1 cellular context compared by ENCODE assay signal in genomic region chr17:76570877-76571471, GRCh38.
A peak's percentile ranks its signal among the peaks of the same experiment; 100 is the strongest.
TF ChIP-seq lines count a peak whose summit lies in the region.

No MANE protein-coding gene starts in this region.

TF ChIP-seq in HepG2, 621 proteins besides CTCF, POLR2A, EP300 and RAD21 (continued from another document):
- TF ChIP-seq ZNF142 (CRISPR knock-in tag; IDR thresholded peaks at IDR 0.05) (no peak), SP140L (CRISPR knock-in tag; IDR thresholded peaks at IDR 0.05; ENCODE audit: borderline replicate concordance) (no peak), ZSCAN5A (CRISPR knock-in tag; IDR thresholded peaks at IDR 0.05; ENCODE audit: borderline replicate concordance) (no peak), YEATS4 (CRISPR knock-in tag; IDR thresholded peaks at IDR 0.05; ENCODE audit: borderline replicate concordance) (no peak), ZNF543 (CRISPR knock-in tag; IDR thresholded peaks at IDR 0.05) (peak; percentile 65; the same call in 1 of the 2 replicates), ZKSCAN1 (IDR thresholded peaks at IDR 0.05; ENCODE audit: low read length) (peak; percentile 48; the same call in 1 of the 2 replicates), ZNF644 (CRISPR knock-in tag; IDR thresholded peaks at IDR 0.05; ENCODE audit: low read depth) (0 out of 2 replicates have a peak, but pooled peaks have one; percentile 32)
- TF ChIP-seq, protein P1, sequence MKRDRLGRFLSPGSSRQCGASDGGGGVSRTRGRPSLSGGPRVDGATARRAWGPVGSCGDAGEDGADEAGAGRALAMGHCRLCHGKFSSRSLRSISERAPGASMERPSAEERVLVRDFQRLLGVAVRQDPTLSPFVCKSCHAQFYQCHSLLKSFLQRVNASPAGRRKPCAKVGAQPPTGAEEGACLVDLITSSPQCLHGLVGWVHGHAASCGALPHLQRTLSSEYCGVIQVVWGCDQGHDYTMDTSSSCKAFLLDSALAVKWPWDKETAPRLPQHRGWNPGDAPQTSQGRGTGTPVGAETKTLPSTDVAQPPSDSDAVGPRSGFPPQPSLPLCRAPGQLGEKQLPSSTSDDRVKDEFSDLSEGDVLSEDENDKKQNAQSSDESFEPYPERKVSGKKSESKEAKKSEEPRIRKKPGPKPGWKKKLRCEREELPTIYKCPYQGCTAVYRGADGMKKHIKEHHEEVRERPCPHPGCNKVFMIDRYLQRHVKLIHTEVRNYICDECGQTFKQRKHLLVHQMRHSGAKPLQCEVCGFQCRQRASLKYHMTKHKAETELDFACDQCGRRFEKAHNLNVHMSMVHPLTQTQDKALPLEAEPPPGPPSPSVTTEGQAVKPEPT (CRISPR knock-in tag; IDR thresholded peaks at IDR 0.05; ENCODE audit: low read depth): no peak
- TF ChIP-seq, protein P2, sequence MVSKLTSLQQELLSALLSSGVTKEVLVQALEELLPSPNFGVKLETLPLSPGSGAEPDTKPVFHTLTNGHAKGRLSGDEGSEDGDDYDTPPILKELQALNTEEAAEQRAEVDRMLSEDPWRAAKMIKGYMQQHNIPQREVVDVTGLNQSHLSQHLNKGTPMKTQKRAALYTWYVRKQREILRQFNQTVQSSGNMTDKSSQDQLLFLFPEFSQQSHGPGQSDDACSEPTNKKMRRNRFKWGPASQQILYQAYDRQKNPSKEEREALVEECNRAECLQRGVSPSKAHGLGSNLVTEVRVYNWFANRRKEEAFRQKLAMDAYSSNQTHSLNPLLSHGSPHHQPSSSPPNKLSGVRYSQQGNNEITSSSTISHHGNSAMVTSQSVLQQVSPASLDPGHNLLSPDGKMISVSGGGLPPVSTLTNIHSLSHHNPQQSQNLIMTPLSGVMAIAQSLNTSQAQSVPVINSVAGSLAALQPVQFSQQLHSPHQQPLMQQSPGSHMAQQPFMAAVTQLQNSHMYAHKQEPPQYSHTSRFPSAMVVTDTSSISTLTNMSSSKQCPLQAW (CRISPR knock-in tag; IDR thresholded peaks at IDR 0.05): no peak
